ENCODE assay signal across 18 cellular contexts in genomic region chr5:10682429-10682746, GRCh38.
DNase-seq lines count a peak whose midpoint lies in the region; ATAC-seq and TF ChIP-seq lines count a peak whose summit lies in the region.
"Had no signal": no experiment of that assay in that cellular context is flagged by ENCODE, and none has a peak within 500 bp of the region (broad histone marks: within the 10 kb centered on the region; RNA-seq: fewer than 3 reads in every experiment).

No MANE protein-coding gene starts in this region.

- H2AK9ac ChIP-seq in IMR-90 (replicated peaks; ENCODE audit: low read depth, low read length, poor library complexity), result no peak overlapping the region

- peak overlapping the region; percentile 29 for H2AFZ ChIP-seq in IMR-90 (replicated peaks; ENCODE audit: low read length, poor library complexity)
- H2AFZ ChIP-seq in trophoblast cell (ENCODE audit: insufficient read depth, low read length, poor library complexity), result no peak overlapping the region

- H3K18ac ChIP-seq in IMR-90 (ENCODE audit: low read depth, low read length) (no peak overlapping the region), trophoblast cell (ENCODE audit: low read length) (peak overlapping the region; percentile 15)

- POLR2A ChIA-PET in IMR-90 (lab: Charles Lee; ENCODE audit: unreplicated experiment), result no interaction called here

- no peak for DNase-seq in IMR-90
- peak; percentile 40 for DNase-seq in islet precursor cell
- no peak for DNase-seq in trophoblast cell
- DNase-seq in psoas muscle, result no peak
- no peak for DNase-seq in SW 1271 (lab: John Stamatoyannopoulos, UW)
- DNase-seq in mesothelial cell of epicardium (ENCODE audit: low spot score in 2 of 2, unreplicated experiment in 2 of 2), result no peak
- DNase-seq: AML-193, NCI-H1092 treated with DMSO at 0.1 percent for 48 hours, NCI-H146, NCI-H2029, NCI-H2171, NCI-H345, NCI-H524 treated with DMSO at 0.1 percent for 48 hours, NCI-H82, SJCRH30 had no signal

- H3K27ac Mint-ChIP-seq in mesothelial cell of epicardium, result no peak overlapping the region

- no peaks in the 10 kb centered on the region for H3K27me3 ChIP-seq in BLaER1
- H3K27me3 ChIP-seq in IMR-90 (ENCODE audit: control insufficient read depth, insufficient read depth, low read length), result no peaks in the 10 kb centered on the region
- no peaks in the 10 kb centered on the region for H3K27me3 ChIP-seq in trophoblast cell (ENCODE audit: insufficient read depth, low read length)
- H3K27me3 ChIP-seq in psoas muscle (ENCODE audit: insufficient read depth in 3 of 3, low read length in 2 of 3), result no peaks in the 10 kb centered on the region
- H3K27me3 ChIP-seq: SJCRH30 had no signal

- TF ChIP-seq RAD21 in IMR-90 (IDR thresholded peaks at IDR 0.05; ENCODE audit: low read length), result no peak

- H3K4me1 Mint-ChIP-seq in mesothelial cell of epicardium, result no peaks in the 10 kb centered on the region

- H3K14ac ChIP-seq in IMR-90 (replicated peaks; ENCODE audit: low read depth, low read length) (no peak overlapping the region), trophoblast cell (ENCODE audit: low read length) (no peak overlapping the region)

- H3K9ac ChIP-seq in BLaER1 (no peak overlapping the region), IMR-90 (ENCODE audit: low read depth, low read length) (no peak overlapping the region), trophoblast cell (ENCODE audit: low read length) (no peak overlapping the region)

- H4K20me1 ChIP-seq in BLaER1, result peaks cover 36% of the 10 kb centered on the region; the same call in 1 of the 2 replicates
- H4K20me1 ChIP-seq in IMR-90 (ENCODE audit: insufficient read depth, low read length), result peaks cover 30% of the 10 kb centered on the region

- H3K79me2 ChIP-seq in trophoblast cell (ENCODE audit: control insufficient read depth, insufficient read depth, low read length, poor library complexity), result no peaks in the 10 kb centered on the region

- H3K4me1 ChIP-seq in BLaER1 (peaks cover 32% of the 10 kb centered on the region), IMR-90 (ENCODE audit: control insufficient read depth, insufficient read depth, low read length) (no peaks in the 10 kb centered on the region; the same call in 1 of the 2 replicates), trophoblast cell (ENCODE audit: control insufficient read depth in 1 of 2, insufficient read depth in 2 of 2, low read length in 2 of 2) (peaks cover 2 to 5% of the 10 kb centered on the region in 2 experiments), psoas muscle (no peaks in the 10 kb centered on the region)
- H3K4me1 ChIP-seq: HAP-1, SJCRH30 had no signal

- H3K9me3 ChIP-seq in BLaER1 (peaks cover 11% of the 10 kb centered on the region), IMR-90 (ENCODE audit: control insufficient read depth, insufficient read depth, low read length) (no peaks in the 10 kb centered on the region), trophoblast cell (ENCODE audit: insufficient read depth, low read depth, low read length) (peaks cover 3% of the 10 kb centered on the region), psoas muscle (no peaks in the 10 kb centered on the region)
- H3K9me3 ChIP-seq: HAP-1, SJCRH30 had no signal

- no peak overlapping the region for H2BK20ac ChIP-seq in IMR-90 (ENCODE audit: low read depth, low read length)

- H2BK15ac ChIP-seq in IMR-90 (ENCODE audit: low read depth, low read length), result no peak overlapping the region

- H3K27ac ChIP-seq in BLaER1 (peak overlapping the region; percentile 70), IMR-90 (ENCODE audit: insufficient read depth, low read length) (no peak overlapping the region), trophoblast cell (ENCODE audit: low read depth, low read length) (no peak overlapping the region), psoas muscle (no peak overlapping the region)
- H3K27ac ChIP-seq: SJCRH30 had no signal

- peak overlapping the region; percentile 65 for H3K4me2 ChIP-seq in BLaER1
- no peak overlapping the region for H3K4me2 ChIP-seq in IMR-90 (ENCODE audit: low read depth, low read length)
- H3K4me2 ChIP-seq in trophoblast cell (ENCODE audit: low read length), result no peak overlapping the region

- no TSS peak for BruUV-seq in IMR-90 (replicated peaks; lab: Mats Ljungman, UMichigan)

- WGBS in IMR-90 (ENCODE audit: extremely low coverage in 2 of 2, insufficient read length in 1 of 2), 2 experiments, result 100% methylated on average over 2 of the region's 4 CpGs; no CpG with 5 or more reads in 1 of the 2 experiments
- WGBS in trophoblast cell (ENCODE audit: extremely low coverage, insufficient coverage, insufficient read length), result no CpG with 5 or more reads among the region's 4 CpGs
- WGBS in psoas muscle, 3 donors, result 91 to 97% (median 94%) methylated on average over 4 of the region's 4 CpGs

- TF ChIP-seq CTCF in IMR-90 (conservative IDR thresholded peaks at IDR 0.05; ENCODE audit: low read depth, low read length), result no peak
- TF ChIP-seq CTCF in psoas muscle (IDR thresholded peaks at IDR 0.05), result no peak
- no peak for TF ChIP-seq CTCF in mesothelial cell of epicardium (IDR thresholded peaks at IDR 0.05; ENCODE audit: unreplicated experiment)

- H2BK120ac ChIP-seq in IMR-90 (ENCODE audit: low read depth, low read length) (no peak overlapping the region), trophoblast cell (ENCODE audit: insufficient read depth, low read length, poor library complexity) (no peak overlapping the region)

- no peak overlapping the region for H3K56ac ChIP-seq in IMR-90 (ENCODE audit: extremely low read depth, insufficient read depth, low read length)

- H2BK5ac ChIP-seq in IMR-90 (ENCODE audit: low read depth, low read length, poor library complexity, severe bottlenecking) (no peak overlapping the region), trophoblast cell (ENCODE audit: low read depth, low read length, poor library complexity) (no peak overlapping the region)

- H4K91ac ChIP-seq in IMR-90 (ENCODE audit: insufficient read depth, low read depth, low read length) (no peak overlapping the region), trophoblast cell (ENCODE audit: low read depth, low read length) (no peak overlapping the region)

- no peak overlapping the region for H4K8ac ChIP-seq in IMR-90 (ENCODE audit: low read depth in 2 of 2, low read length in 2 of 2)
- peak overlapping the region; percentile 17 for H4K8ac ChIP-seq in trophoblast cell (ENCODE audit: low read depth, low read length)

- no peak for TF ChIP-seq POLR2A in IMR-90 (IDR thresholded peaks at IDR 0.05; ENCODE audit: low read depth, low read length)

- dilution Hi-C loops in IMR-90 (cut with HindIII; ENCODE audit: low sequenced_read_pairs, unreplicated experiment), result no loop called here

- no peak overlapping the region for H3K4me3 Mint-ChIP-seq in mesothelial cell of epicardium

- no peaks in the 10 kb centered on the region for H3K27me3 Mint-ChIP-seq in mesothelial cell of epicardium (ENCODE audit: low read depth)

- H3K23ac ChIP-seq in IMR-90 (ENCODE audit: low read depth, low read length) (no peak overlapping the region), trophoblast cell (ENCODE audit: low read length) (no peak overlapping the region)

- peaks cover 17% of the 10 kb centered on the region for H3K9me3 Mint-ChIP-seq in mesothelial cell of epicardium

- H3K9me1 ChIP-seq in IMR-90 (ENCODE audit: insufficient read depth, low read length), result peaks cover 13% of the 10 kb centered on the region

- CTCF ChIA-PET in IMR-90 (lab: Yijun Ruan, JAX), result no interaction called here

- H3K79me1 ChIP-seq in IMR-90 (ENCODE audit: low read depth in 1 of 2, low read length in 2 of 2) (peaks cover 36 to 54% of the 10 kb centered on the region in 2 experiments), trophoblast cell (ENCODE audit: low read length) (no peaks in the 10 kb centered on the region)

- H3K4ac ChIP-seq in IMR-90 (ENCODE audit: low read depth, low read length) (no peak overlapping the region), trophoblast cell (ENCODE audit: low read depth, low read length) (no peak overlapping the region)

- no peak overlapping the region for H4K12ac ChIP-seq in trophoblast cell (ENCODE audit: low read depth, low read length)

- no peak overlapping the region for H3K4me3 ChIP-seq in BLaER1
- no peak overlapping the region for H3K4me3 ChIP-seq in IMR-90 (ENCODE audit: insufficient read depth, low read depth, low read length)
- no peak overlapping the region for H3K4me3 ChIP-seq in trophoblast cell (ENCODE audit: low read depth, low read length)
- no peak overlapping the region for H3K4me3 ChIP-seq in psoas muscle
- H3K4me3 ChIP-seq: HAP-1, K562, SJCRH30 had no signal

- intact Hi-C loops in IMR-90 (cut with micrococcal nuclease) (no loop called here), psoas muscle (cut with DNase I) (no loop called here)

- H3K36me3 ChIP-seq in BLaER1 (peaks cover 96% of the 10 kb centered on the region), IMR-90 (ENCODE audit: control insufficient read depth, insufficient read depth, low read length) (peaks cover 56% of the 10 kb centered on the region), trophoblast cell (ENCODE audit: control insufficient read depth in 1 of 2, insufficient read depth in 2 of 2, low read length in 2 of 2) (peaks cover 49 to 56% of the 10 kb centered on the region in 2 experiments), psoas muscle (ENCODE audit: insufficient read depth in 1 of 2, low read depth in 1 of 2) (peaks cover 0 to 3% of the 10 kb centered on the region in 2 donors)
- H3K36me3 ChIP-seq: SJCRH30 had no signal

- H4K5ac ChIP-seq in IMR-90 (ENCODE audit: low read depth, low read length), result no peak overlapping the region

- no peak overlapping the region for H2BK12ac ChIP-seq in trophoblast cell (ENCODE audit: low read length)

- H3K36me3 Mint-ChIP-seq in mesothelial cell of epicardium, result peaks cover 44% of the 10 kb centered on the region

- ATAC-seq in IMR-90 (ENCODE audit: low read depth), result no peak
- no peak for ATAC-seq in psoas muscle
- ATAC-seq: K562 had no signal

- H2AK5ac ChIP-seq in IMR-90 (ENCODE audit: low read depth, low read length) (no peak overlapping the region), trophoblast cell (ENCODE audit: low read length) (no peak overlapping the region)

- in situ Hi-C loops in IMR-90 (cut with MboI; ENCODE audit: low sequenced_read_pairs), result no loop called here

TF ChIP-seq in IMR-90, 13 proteins besides CTCF, POLR2A, EP300 and RAD21:
- TF ChIP-seq MXI1 (IDR thresholded peaks at IDR 0.05; ENCODE audit: borderline replicate concordance, low read depth, low read length) (no peak), BHLHE40 (IDR thresholded peaks at IDR 0.05; ENCODE audit: low read depth, low read length) (no peak), CEBPB (IDR thresholded peaks at IDR 0.05; ENCODE audit: low read depth, low read length) (no peak), SMC3 (IDR thresholded peaks at IDR 0.05; ENCODE audit: low read depth, low read length) (no peak), RCOR1 (IDR thresholded peaks at IDR 0.05; ENCODE audit: insufficient replicate concordance, low read length) (no peak)
